In genomic region chr6:56357616-56358373, GRCh38 we compare ENCODE assay signal across 11 cellular contexts.
DNase-seq lines count a peak whose midpoint lies in the region; ATAC-seq, FAIRE-seq and TF ChIP-seq lines count a peak whose summit lies in the region.
"Had no signal": no experiment of that assay in that cellular context is flagged by ENCODE, and none has a peak within 500 bp of the region (broad histone marks: within the 10 kb centered on the region; RNA-seq: fewer than 3 reads in every experiment).

No MANE protein-coding gene starts in this region.

- TF ChIP-seq CTCF in HepG2 (CRISPR knock-in tag; IDR thresholded peaks at IDR 0.05) (no peak), right lobe of liver (IDR thresholded peaks at IDR 0.05) (no peak), bronchial epithelial cell (IDR thresholded peaks at IDR 0.05; ENCODE audit: insufficient read depth, low read length, severe bottlenecking) (no peak)

- H3K4me3 ChIP-seq in HepG2 (replicated peaks in 1 of 3; ENCODE audit: insufficient read depth in 1 of 3, low read depth in 2 of 3, low read length in 3 of 3) = no peak overlapping the region
- H3K4me3 ChIP-seq in right lobe of liver = no peak overlapping the region
- no peak overlapping the region for H3K4me3 ChIP-seq in Karpas-422 (ENCODE audit: low read length)
- no peak overlapping the region for H3K4me3 ChIP-seq in bronchial epithelial cell (ENCODE audit: low read depth, low read length)

- WGBS in HepG2 (ENCODE audit: low lambda C conversion rate) = 4% methylated on average over 6 of the region's 6 CpGs
- 48% methylated on average over 5 of the region's 6 CpGs for WGBS in right lobe of liver (ENCODE audit: insufficient coverage, low coverage, low lambda C conversion rate, missing lambda C conversion rate)

- FAIRE-seq in HepG2 (lab: Jason Lieb, UNC) (no peak), bronchial epithelial cell (lab: Jason Lieb, UNC) (peak; percentile 36)

- TF ChIP-seq RAD21 in HepG2 (CRISPR knock-in tag; IDR thresholded peaks at IDR 0.05) = no peak

- CTCF ChIA-PET in HepG2 (lab: Yijun Ruan, JAX; ENCODE audit: low intra/inter-chr PET ratio, low total read pairs) = interaction anchor here (1.9 to 4.6 kb wide), 2 partner anchors 191 to 236 kb away, joined by 10 to 89 read pairs; no protein-coding TSS in a partner anchor

- H3K9me2 ChIP-seq in Karpas-422 (replicated peaks; ENCODE audit: insufficient read depth, low read length) = no peaks in the 10 kb centered on the region

- H3K27me3 ChIP-seq in HepG2 (ENCODE audit: control insufficient read depth in 1 of 2, insufficient read depth in 2 of 2, low read length in 2 of 2) = peaks cover 0 to 4% of the 10 kb centered on the region in 2 experiments; a peak in 1 of 5 replicates
- H3K27me3 ChIP-seq in right lobe of liver = no peaks in the 10 kb centered on the region
- H3K27me3 ChIP-seq in Karpas-422 (ENCODE audit: low read length) = no peaks in the 10 kb centered on the region
- no peaks in the 10 kb centered on the region for H3K27me3 ChIP-seq in bronchial epithelial cell (ENCODE audit: control insufficient read depth, insufficient read depth, low read length)

- ATAC-seq in HepG2 = no peak
- no peak for ATAC-seq in right lobe of liver
- ATAC-seq in HG03342 (IDR thresholded peaks at IDR 0.05; ENCODE audit: unreplicated experiment) = no peak
- no peak for ATAC-seq in Right ventricle myocardium inferior
- ATAC-seq: HCT116 had no signal

- TF ChIP-seq EP300 in HepG2 (IDR thresholded peaks at IDR 0.05; ENCODE audit: low read depth in 2 of 2, low read length in 2 of 2) (no peak), HepG2 (CRISPR knock-in tag; IDR thresholded peaks at IDR 0.05; ENCODE audit: borderline replicate concordance) (no peak)

- H3K4me2 ChIP-seq in HepG2 (ENCODE audit: low read depth, low read length) = no peak overlapping the region
- H3K4me2 ChIP-seq in Karpas-422 (ENCODE audit: low read depth, low read length, poor library complexity, severe bottlenecking) = no peak overlapping the region

- no peaks in the 10 kb centered on the region for H3K9me3 ChIP-seq in HepG2 (ENCODE audit: low read length)
- no peaks in the 10 kb centered on the region for H3K9me3 ChIP-seq in right lobe of liver
- no peaks in the 10 kb centered on the region for H3K9me3 ChIP-seq in Karpas-422 (ENCODE audit: low read length)

- no peaks in the 10 kb centered on the region for H4K20me1 ChIP-seq in HepG2 (ENCODE audit: insufficient read depth, low read length)
- H4K20me1 ChIP-seq in Karpas-422 (ENCODE audit: insufficient read depth, low read depth, low read length) = no peaks in the 10 kb centered on the region

- DNase-seq in HepG2 (ENCODE audit: low spot score) (no peak), right lobe of liver (no peak), Karpas-422 (no peak), bronchial epithelial cell (ENCODE audit: low read depth) (peak; percentile 70), DMS153 treated with DMSO at 0.1 percent for 48 hours (lab: John Stamatoyannopoulos, UW; ENCODE audit: unreplicated experiment) (no peak), inferior parietal cortex (ENCODE audit: extremely low spot score) (no peak), Right ventricle myocardium inferior (ENCODE audit: missing footprints) (no peak)
- DNase-seq: activated B cell treated with CpG ODN at 0.5 μM for 24 hours, NCI-H187 had no signal

- H3K4me1 ChIP-seq in HepG2 (ENCODE audit: insufficient read depth, low read length) (no peaks in the 10 kb centered on the region), right lobe of liver (no peaks in the 10 kb centered on the region), Karpas-422 (ENCODE audit: low read length) (no peaks in the 10 kb centered on the region)

- H3K79me2 ChIP-seq in HepG2 (ENCODE audit: insufficient read depth, low read length) = no peaks in the 10 kb centered on the region
- H3K79me2 ChIP-seq in Karpas-422 (ENCODE audit: low read length) = no peaks in the 10 kb centered on the region

- TF ChIP-seq POLR2A in HepG2 (IDR thresholded peaks at IDR 0.05; ENCODE audit: insufficient read depth in 1 of 2, low read depth in 2 of 2, low read length in 2 of 2) (no peak), right lobe of liver (IDR thresholded peaks at IDR 0.05) (no peak)

- H2AFZ ChIP-seq in HepG2 (ENCODE audit: low read length) = no peak overlapping the region
- peak overlapping the region; percentile 40; the same call in 1 of the 2 replicates for H2AFZ ChIP-seq in Karpas-422 (ENCODE audit: low read length)

- in situ Hi-C loops in HepG2 (cut with HindIII; ENCODE audit: extremely low pct_ligation_motif_present, low pct_unique_long_range_greater_than_20kb) = loop anchor here (5.0 to 10.0 kb wide), 2 partner anchors 235 to 347 kb away; no protein-coding TSS in a partner anchor

- no TSS peak for BruUV-seq in HepG2 (replicated peaks; lab: Mats Ljungman, UMichigan)

- H3K9ac ChIP-seq in HepG2 (ENCODE audit: insufficient read depth, low read depth, low read length) (no peak overlapping the region), Karpas-422 (ENCODE audit: low read length) (no peak overlapping the region)

- POLR2A ChIA-PET in HepG2 (lab: Yijun Ruan, JAX) = no interaction called here

- intact Hi-C loops in HepG2 (cut with micrococcal nuclease; ENCODE audit: unreplicated experiment) = loop anchor here (2.0 to 5.0 kb wide), 2 partner anchors 335 to 490 kb away; no protein-coding TSS in a partner anchor
- intact Hi-C loops in right lobe of liver (cut with DNase I) = loop anchor here in 1 of 2 donors (10.0 kb wide), 1 partner anchor 237 kb away; no protein-coding TSS in a partner anchor
- intact Hi-C loops in Right ventricle myocardium inferior (cut with DNase I) = loop anchor here (5.0 kb wide), 1 partner anchor 495 kb away; no protein-coding TSS in a partner anchor

- H3K27ac ChIP-seq in HepG2 (ENCODE audit: extremely low read length, insufficient read depth, low read length) = no peak overlapping the region
- H3K27ac ChIP-seq in right lobe of liver = no peak overlapping the region
- no peak overlapping the region for H3K27ac ChIP-seq in Karpas-422 (ENCODE audit: low read length)

- H3K36me3 ChIP-seq in HepG2 (replicated peaks in 1 of 2; ENCODE audit: control insufficient read depth in 1 of 2, insufficient read depth in 2 of 2, low read length in 2 of 2) (no peaks in the 10 kb centered on the region), right lobe of liver (no peaks in the 10 kb centered on the region), Karpas-422 (ENCODE audit: insufficient read depth, low read length) (no peaks in the 10 kb centered on the region), bronchial epithelial cell (ENCODE audit: control insufficient read depth, insufficient read depth, low read length) (no peaks in the 10 kb centered on the region)

TF ChIP-seq in HepG2, 621 proteins besides CTCF, POLR2A, EP300 and RAD21:
- TF ChIP-seq ZNF7 (CRISPR knock-in tag; IDR thresholded peaks at IDR 0.05) (no peak), MAFF (IDR thresholded peaks at IDR 0.05; ENCODE audit: low read depth, low read length) (peak; percentile 60), TOPORS (CRISPR knock-in tag; IDR thresholded peaks at IDR 0.05) (no peak), ZNF496 (CRISPR knock-in tag; IDR thresholded peaks at IDR 0.05; ENCODE audit: insufficient replicate concordance) (no peak), ELF4 (CRISPR knock-in tag; IDR thresholded peaks at IDR 0.05; ENCODE audit: borderline replicate concordance) (no peak), MAFK (conservative IDR thresholded peaks at IDR 0.05 in 1 of 2, IDR thresholded peaks at IDR 0.05 in 1 of 2; ENCODE audit: low read length in 2 of 2) (peak; percentile 57 to 72), ZNF431 (CRISPR knock-in tag; IDR thresholded peaks at IDR 0.05; ENCODE audit: borderline replicate concordance, low read depth) (no peak), RORA (CRISPR knock-in tag; IDR thresholded peaks at IDR 0.05) (no peak), SPEN (CRISPR knock-in tag; IDR thresholded peaks at IDR 0.05; ENCODE audit: low read depth) (no peak), NFE2L2 (IDR thresholded peaks at IDR 0.05; ENCODE audit: low read length) (no peak)
TF ChIP-seq in HepG2: peak in this region for 2.
